8 cellular contexts compared by ENCODE assay signal in genomic region chr3:42613462-42613861, GRCh38. TPM values are rescaled to one million over a fixed set of nuclear protein-coding genes. Genes with fewer than 3 reads are reported as not detected.
A peak's percentile ranks its signal among the peaks of the same experiment; 100 is the strongest.
DNase-seq lines count a peak whose midpoint lies in the region; ATAC-seq and TF ChIP-seq lines count a peak whose summit lies in the region.

No MANE protein-coding gene starts in this region.

- 95% methylated on average over 2 of the region's 2 CpGs for WGBS in hepatocyte (ENCODE audit: low lambda C conversion rate, missing lambda C conversion rate)
- WGBS in upper lobe of left lung, 2 donors = 70 to 81% methylated on average over 2 of the region's 2 CpGs

- TF ChIP-seq POLR2A in upper lobe of left lung (IDR thresholded peaks at IDR 0.05) = no peak

- H3K9me2 ChIP-seq in SU-DHL-6 (replicated peaks; ENCODE audit: insufficient read depth, low read length) (no peaks in the 10 kb centered on the region), hepatocyte (replicated peaks; ENCODE audit: insufficient read depth) (no peaks in the 10 kb centered on the region)

- no peak overlapping the region for H2AFZ ChIP-seq in SU-DHL-6 (ENCODE audit: low read depth, low read length, severe bottlenecking)
- H2AFZ ChIP-seq in hepatocyte = no peak overlapping the region

- TF ChIP-seq CTCF in cardiac muscle cell (IDR thresholded peaks at IDR 0.05; ENCODE audit: low read depth, low read length) (peak; percentile 40), SU-DHL-6 (IDR thresholded peaks at IDR 0.05; ENCODE audit: insufficient read depth, low read length, poor library complexity, severe bottlenecking) (peak; percentile 39), hepatocyte (IDR thresholded peaks at IDR 0.05; ENCODE audit: poor library complexity) (peak; percentile 39), upper lobe of left lung (IDR thresholded peaks at IDR 0.05) (peak in 5 of 6 experiments; percentile 21 to 57 (median 32))

- no peak overlapping the region for H3K4me3 ChIP-seq in cardiac muscle cell
- H3K4me3 ChIP-seq in SU-DHL-6 (ENCODE audit: insufficient read depth, low read length, poor library complexity, severe bottlenecking) = no peak overlapping the region
- H3K4me3 ChIP-seq in hepatocyte = no peak overlapping the region
- no peak overlapping the region for H3K4me3 ChIP-seq in upper lobe of left lung

- H4K20me1 ChIP-seq in SU-DHL-6 (ENCODE audit: low read depth, low read length) = peaks cover 31% of the 10 kb centered on the region; the same call in 1 of the 2 replicates
- peaks cover 93% of the 10 kb centered on the region for H4K20me1 ChIP-seq in hepatocyte (ENCODE audit: insufficient read depth, poor library complexity, severe bottlenecking)

- H3K79me2 ChIP-seq in SU-DHL-6 (ENCODE audit: insufficient read depth, low read length) (peaks cover 97% of the 10 kb centered on the region), hepatocyte (peaks cover 98% of the 10 kb centered on the region)

- peak overlapping the region; percentile 34 for H3K27ac ChIP-seq in cardiac muscle cell
- H3K27ac ChIP-seq in SU-DHL-6 (ENCODE audit: low read depth, low read length) = peak overlapping the region; percentile 54; the same call in 1 of the 2 replicates
- no peak overlapping the region for H3K27ac ChIP-seq in hepatocyte
- H3K27ac ChIP-seq in upper lobe of left lung = peak overlapping the region in 2 of 4 donors; percentile 48 to 59

- H3K4me1 ChIP-seq in cardiac muscle cell (ENCODE audit: low read depth) (peaks cover 3% of the 10 kb centered on the region), hepatocyte (ENCODE audit: insufficient read depth) (no peaks in the 10 kb centered on the region), upper lobe of left lung (peaks cover 37 to 58% (median 42%) of the 10 kb centered on the region in 4 donors)

- peak overlapping the region; percentile 8 for H3K9ac ChIP-seq in SU-DHL-6 (ENCODE audit: low read length)

- H3K27me3 ChIP-seq in cardiac muscle cell (no peaks in the 10 kb centered on the region), SU-DHL-6 (ENCODE audit: low read length) (no peaks in the 10 kb centered on the region), hepatocyte (no peaks in the 10 kb centered on the region), upper lobe of left lung (no peaks in the 10 kb centered on the region)

- DNase-seq in cardiac muscle cell (ENCODE audit: low read depth in 1 of 2, low spot score in 1 of 2) (no peak), Right ventricle myocardium superior (no peak), hepatocyte (ENCODE audit: low spot score) (no peak), upper lobe of left lung (no peak), NOMO-1 (lab: John Stamatoyannopoulos, UW; ENCODE audit: unreplicated experiment in 2 of 2) (no peak)

- H3K4me2 ChIP-seq in SU-DHL-6 (ENCODE audit: low read depth, low read length, poor library complexity, severe bottlenecking) = peak overlapping the region; percentile 51
- H3K4me2 ChIP-seq in hepatocyte = no peak overlapping the region

- peaks cover 12% of the 10 kb centered on the region; the same call in 1 of the 2 replicates for H3F3A ChIP-seq in SU-DHL-6 (ENCODE audit: insufficient read depth)

- no peak for ATAC-seq in Right ventricle myocardium superior (ENCODE audit: poor library complexity)
- no peak for ATAC-seq in upper lobe of left lung (ENCODE audit: low FRiP score in 2 of 2)
- no peak for ATAC-seq in HG03095 (IDR thresholded peaks at IDR 0.05; ENCODE audit: unreplicated experiment)
- ATAC-seq in HG03469 (IDR thresholded peaks at IDR 0.05; ENCODE audit: unreplicated experiment) = no peak

- intact Hi-C loops in Right ventricle myocardium superior (cut with DNase I) = no loop called here

- H3K9me3 ChIP-seq in cardiac muscle cell (ENCODE audit: low read depth) (no peaks in the 10 kb centered on the region), SU-DHL-6 (ENCODE audit: insufficient read depth, low read length) (no peaks in the 10 kb centered on the region), hepatocyte (ENCODE audit: low read depth) (no peaks in the 10 kb centered on the region), upper lobe of left lung (no peaks in the 10 kb centered on the region)

- no peak for TF ChIP-seq EP300 in upper lobe of left lung (IDR thresholded peaks at IDR 0.05)

- H3K36me3 ChIP-seq in cardiac muscle cell (peaks cover 3% of the 10 kb centered on the region), SU-DHL-6 (ENCODE audit: low read length) (peaks cover 10% of the 10 kb centered on the region; the same call in 1 of the 2 replicates), hepatocyte (replicated peaks; ENCODE audit: insufficient read depth, low read depth) (no peaks in the 10 kb centered on the region), upper lobe of left lung (peaks cover 0 to 11% (median 4%) of the 10 kb centered on the region in 4 donors)

RNA-seq across cellular contexts. Expression of gene NKTR, which starts 13.0 kb away (rescaled TPM):
- 24.6 and 75.3 TPM in 2 replicates for total RNA-seq in cardiac muscle cell
- polyA plus RNA-seq in cardiac muscle cell = 50.5 and 79.5 TPM in 2 replicates
- 21.6 TPM for total RNA-seq in Right ventricle myocardium superior
- total RNA-seq in hepatocyte = 74.3 and 78.9 TPM in 2 replicates
- 36.8 and 66.2 TPM in 2 replicates for polyA plus RNA-seq in hepatocyte
- 100 to 1,000 TPM in 3 of 6 donors, 10 to 100 TPM in 3; 53.7 to 231 (median 103) TPM for total RNA-seq in upper lobe of left lung

RNA-seq across cellular contexts. Expression of gene SS18L2, which starts 22.8 kb away (rescaled TPM):
- total RNA-seq in cardiac muscle cell (8.9 and 9.7 TPM in 2 replicates), Right ventricle myocardium superior (9.1 TPM), hepatocyte (23.5 and 26.8 TPM in 2 replicates), upper lobe of left lung (10 to 100 TPM in 4 of 6 donors, 1 to 10 TPM in 2; 2.6 to 25.8 (median 17.9) TPM)
- polyA plus RNA-seq in cardiac muscle cell (33.2 and 49.7 TPM in 2 replicates), hepatocyte (53.7 and 61.7 TPM in 2 replicates)

RNA-seq across cellular contexts. Expression of gene SEC22C, which starts 31.7 kb away (rescaled TPM):
- total RNA-seq in cardiac muscle cell (30.9 and 41.6 TPM in 2 replicates), Right ventricle myocardium superior (21.6 TPM), hepatocyte (44.1 and 53.9 TPM in 2 replicates), upper lobe of left lung (10 to 100 TPM; 36.3 to 59.7 (median 50.6) TPM)
- polyA plus RNA-seq in cardiac muscle cell (31.6 and 43.6 TPM in 2 replicates), hepatocyte (23.5 and 31.4 TPM in 2 replicates)

RNA-seq across cellular contexts. Expression of gene ZBTB47, which starts 40.0 kb away (rescaled TPM):
- total RNA-seq in cardiac muscle cell = 20.0 and 30.1 TPM in 2 replicates
- 4.1 and 5.4 TPM in 2 replicates for polyA plus RNA-seq in cardiac muscle cell
- total RNA-seq in Right ventricle myocardium superior = 82.3 TPM
- total RNA-seq in hepatocyte = 12.3 and 14.2 TPM in 2 replicates
- polyA plus RNA-seq in hepatocyte = 4.7 and 7.0 TPM in 2 replicates
- 10 to 100 TPM; 25.1 to 35.8 (median 29.9) TPM for total RNA-seq in upper lobe of left lung
